Comparison of ENCODE assay signal across 1 cellular context in genomic region chr12:12927211-12928079, GRCh38.
TF ChIP-seq lines count a peak whose summit lies in the region.

No MANE protein-coding gene starts in this region.

TF ChIP-seq in liver, 16 proteins besides CTCF, POLR2A, EP300 and RAD21 (continued from another document):
- peak; percentile 85 for TF ChIP-seq REST (IDR thresholded peaks at IDR 0.05)
- peak; percentile 81 for TF ChIP-seq NR2F2 (IDR thresholded peaks at IDR 0.05)
- TF ChIP-seq FOXA2 (IDR thresholded peaks at IDR 0.05), result peak; percentile 45
- peak; percentile 4 for TF ChIP-seq FOXA1 (IDR thresholded peaks at IDR 0.05)
